ENCODE assay signal across 15 cellular contexts in genomic region chr20:39899881-39900280, GRCh38.
DNase-seq lines count a peak whose midpoint lies in the region; ATAC-seq and TF ChIP-seq lines count a peak whose summit lies in the region.
"Had no signal": no experiment of that assay in that cellular context is flagged by ENCODE, and none has a peak within 500 bp of the region (broad histone marks: within the 10 kb centered on the region; RNA-seq: fewer than 3 reads in every experiment).

No MANE protein-coding gene starts in this region.

- H3K4me1 Mint-ChIP-seq in GM23338 = peaks cover 34% of the 10 kb centered on the region
- H3K4me1 Mint-ChIP-seq in WTC11 = peaks cover 54% of the 10 kb centered on the region
- H3K4me1 Mint-ChIP-seq in stimulated activated naive B cell treated with anti-CD40 and anti-IgM and Interleukin-4, amounts not matched to agents 10 μg/mL and 1 μg/mL and 100 μg/mL, for 72 hours = no peaks in the 10 kb centered on the region

- peak; percentile 97 for ATAC-seq in GM23338
- peak; percentile 94 for ATAC-seq in WTC11
- no peak for ATAC-seq in SK-N-SH treated with all-trans-retinoic acid at 6 μM for 48 hours
- ATAC-seq in stimulated activated naive B cell treated with anti-CD40 and anti-IgM and Interleukin-4, amounts not matched to agents 10 μg/mL and 1 μg/mL and 100 μg/mL, for 72 hours (replicated peaks) = no peak
- ATAC-seq: A549 had no signal

- no peak overlapping the region for H3K4me3 ChIP-seq in GM23338
- H3K4me3 ChIP-seq: A549, HAP-1 had no signal

- no peaks in the 10 kb centered on the region; the same call in 2 of the 3 replicates for H3K9me3 Mint-ChIP-seq in GM23338
- peaks cover 12% of the 10 kb centered on the region for H3K9me3 Mint-ChIP-seq in WTC11
- H3K9me3 Mint-ChIP-seq in stimulated activated naive B cell treated with anti-CD40 and anti-IgM and Interleukin-4, amounts not matched to agents 10 μg/mL and 1 μg/mL and 100 μg/mL, for 72 hours = no peaks in the 10 kb centered on the region
- H3K9me3 Mint-ChIP-seq: CD4-positive, alpha-beta T cell had no signal

- no peaks in the 10 kb centered on the region for H4K20me1 ChIP-seq in GM23338 (replicated peaks; ENCODE audit: insufficient read depth)

- H3K79me2 ChIP-seq in GM23338 (replicated peaks; ENCODE audit: insufficient read depth) = no peaks in the 10 kb centered on the region

- H3K4me3 Mint-ChIP-seq in GM23338 = no peak overlapping the region; the same call in 2 of the 3 replicates
- H3K4me3 Mint-ChIP-seq in WTC11 = peak overlapping the region; percentile 6; the same call in 1 of the 2 replicates
- H3K4me3 Mint-ChIP-seq in stimulated activated naive B cell treated with anti-CD40 and anti-IgM and Interleukin-4, amounts not matched to agents 10 μg/mL and 1 μg/mL and 100 μg/mL, for 72 hours = no peak overlapping the region
- H3K4me3 Mint-ChIP-seq: CD4-positive, alpha-beta T cell had no signal

- peak overlapping the region; percentile 18; the same call in 1 of the 2 replicates for H3K4me2 ChIP-seq in GM23338
- H3K4me2 ChIP-seq: A549 had no signal

- H3K27me3 Mint-ChIP-seq in GM23338 (ENCODE audit: insufficient read depth, low read depth, poor library complexity) (peaks cover 2% of the 10 kb centered on the region), WTC11 (ENCODE audit: low read depth) (no peaks in the 10 kb centered on the region)
- peaks cover 4 to 11% of the 10 kb centered on the region in 2 donors for H3K27me3 Mint-ChIP-seq in stimulated activated naive B cell treated with anti-CD40 and anti-IgM and Interleukin-4, amounts not matched to agents 10 μg/mL and 1 μg/mL and 100 μg/mL, for 72 hours
- H3K27me3 Mint-ChIP-seq: CD4-positive, alpha-beta T cell had no signal

- H3F3A ChIP-seq in GM23338 (replicated peaks; ENCODE audit: low read depth) = no peaks in the 10 kb centered on the region

- H3K9me2 ChIP-seq in GM23338 (ENCODE audit: insufficient read depth) = peaks cover 16% of the 10 kb centered on the region

- DNase-seq in GM23338 (ENCODE audit: low spot score) (peak; percentile 54), WTC11 (ENCODE audit: low spot score) (no peak), iPS DF 4.7 (ENCODE audit: extremely low read depth, low spot score) (peak; percentile 33), iPS-NIHi7 (ENCODE audit: extremely low spot score) (peak; percentile 35), NCI-H146 treated with DMSO at 0.1 percent for 48 hours (lab: John Stamatoyannopoulos, UW; ENCODE audit: unreplicated experiment) (no peak)
- DNase-seq in stimulated activated naive B cell treated with anti-CD40 and anti-IgM and Interleukin-4, amounts not matched to agents 10 μg/mL and 1 μg/mL and 100 μg/mL, for 72 hours = no peak
- DNase-seq: AML-193; Caco-2; CD4-positive, alpha-beta T cell; GOT3 had no signal

- H2AFZ ChIP-seq in GM23338 = no peak overlapping the region

- no peaks in the 10 kb centered on the region for H3K27me3 ChIP-seq in GM23338 (ENCODE audit: insufficient read depth)

- CTCF ChIA-PET in WTC11 (lab: Charles Lee) = no interaction called here

- H3K27ac Mint-ChIP-seq in GM23338 (peak overlapping the region; percentile 49), WTC11 (peak overlapping the region; percentile 87)
- H3K27ac Mint-ChIP-seq in stimulated activated naive B cell treated with anti-CD40 and anti-IgM and Interleukin-4, amounts not matched to agents 10 μg/mL and 1 μg/mL and 100 μg/mL, for 72 hours = no peak overlapping the region
- H3K27ac Mint-ChIP-seq: CD4-positive, alpha-beta T cell had no signal

- H3K4me1 ChIP-seq in GM23338 (ENCODE audit: insufficient read depth) = peaks cover 37% of the 10 kb centered on the region
- H3K4me1 ChIP-seq: A549, Caco-2, HAP-1 had no signal

- POLR2A ChIA-PET in WTC11 (lab: Charles Lee) = no interaction called here

- peaks cover 8% of the 10 kb centered on the region; the same call in 2 of the 3 replicates for H3K36me3 Mint-ChIP-seq in GM23338 (ENCODE audit: low read depth)
- H3K36me3 Mint-ChIP-seq in WTC11 = peaks cover 6% of the 10 kb centered on the region
- no peaks in the 10 kb centered on the region for H3K36me3 Mint-ChIP-seq in stimulated activated naive B cell treated with anti-CD40 and anti-IgM and Interleukin-4, amounts not matched to agents 10 μg/mL and 1 μg/mL and 100 μg/mL, for 72 hours

- TF ChIP-seq CTCF in GM23338 (conservative IDR thresholded peaks at IDR 0.05; ENCODE audit: low read depth in 2 of 2) = 0 out of 4 replicates have a peak, but pooled peaks of 1 of the 2 experiments have one; percentile 1
- no peak for TF ChIP-seq CTCF in WTC11 (IDR thresholded peaks at IDR 0.05)

- no peaks in the 10 kb centered on the region for H3K36me3 ChIP-seq in GM23338 (ENCODE audit: insufficient read depth)
- H3K36me3 ChIP-seq: HAP-1 had no signal

- H3K27ac ChIP-seq in GM23338 (ENCODE audit: low read depth) = peak overlapping the region; percentile 69
- H3K27ac ChIP-seq: 22Rv1, A549, C4-2B had no signal

TF ChIP-seq in GM23338, 12 proteins besides CTCF, POLR2A, EP300 and RAD21 (continues in another document):
- TF ChIP-seq REST (IDR thresholded peaks at IDR 0.05; ENCODE audit: unreplicated experiment) = no peak

TF ChIP-seq in WTC11, 78 proteins besides CTCF, POLR2A, EP300 and RAD21:
- TF ChIP-seq GABPB1 (CRISPR knock-in tag; IDR thresholded peaks at IDR 0.05) (no peak), ETV6 (CRISPR knock-in tag; IDR thresholded peaks at IDR 0.05) (0 out of 2 replicates have a peak, but pooled peaks have one; percentile 49), ZBTB43 (CRISPR knock-in tag; IDR thresholded peaks at IDR 0.05) (no peak), MLX (CRISPR knock-in tag; IDR thresholded peaks at IDR 0.05) (no peak), ELF4 (CRISPR knock-in tag; IDR thresholded peaks at IDR 0.05; ENCODE audit: low read depth) (no peak), TEAD1 (CRISPR knock-in tag; IDR thresholded peaks at IDR 0.05) (peak; percentile 34; the same call in 1 of the 2 replicates), FOXK1 (CRISPR knock-in tag; IDR thresholded peaks at IDR 0.05) (peak; percentile 53; the same call in 1 of the 2 replicates)

TF ChIP-seq in SK-N-SH treated with all-trans-retinoic acid at 6 μM for 48 hours, 23 proteins besides CTCF, POLR2A, EP300 and RAD21:
- TF ChIP-seq CREB5 (CRISPR knock-in tag; IDR thresholded peaks at IDR 0.05; ENCODE audit: low read depth) (no peak), CSRNP3 (CRISPR knock-in tag; IDR thresholded peaks at IDR 0.05) (no peak), ESRRG (CRISPR knock-in tag; IDR thresholded peaks at IDR 0.05) (no peak), OSR1 (CRISPR knock-in tag; IDR thresholded peaks at IDR 0.05) (no peak), CSDC2 (CRISPR knock-in tag; IDR thresholded peaks at IDR 0.05) (no peak), BACH2 (CRISPR knock-in tag; IDR thresholded peaks at IDR 0.05; ENCODE audit: borderline replicate concordance) (no peak), TCF4 (CRISPR knock-in tag; IDR thresholded peaks at IDR 0.05; ENCODE audit: borderline replicate concordance) (no peak), GLIS3 (CRISPR knock-in tag; IDR thresholded peaks at IDR 0.05) (no peak), RARB (CRISPR knock-in tag; IDR thresholded peaks at IDR 0.05) (no peak), ZC3H10 (CRISPR knock-in tag; IDR thresholded peaks at IDR 0.05) (no peak), ZNF565 (CRISPR knock-in tag; conservative IDR thresholded peaks at IDR 0.05; ENCODE audit: low read depth) (no peak), ZNF8 (CRISPR knock-in tag; IDR thresholded peaks at IDR 0.05) (no peak), ZNF70 (CRISPR knock-in tag; IDR thresholded peaks at IDR 0.05) (no peak), ZFP3 (CRISPR knock-in tag; IDR thresholded peaks at IDR 0.05) (no peak), ZFP30 (CRISPR knock-in tag; IDR thresholded peaks at IDR 0.05) (no peak), SNAI2 (CRISPR knock-in tag; IDR thresholded peaks at IDR 0.05) (no peak)

Comparison
In these comparisons a context has a peak if more than half of its experiments do, and no peak if none do; other contexts are left out.
1. ATAC-seq: peak in GM23338 (single experiment) and WTC11 (single experiment); none in SK-N-SH treated with all-trans-retinoic acid at 6 μM for 48 hours (single experiment) and stimulated activated naive B cell treated with anti-CD40 and anti-IgM and Interleukin-4, amounts not matched to agents 10 μg/mL and 1 μg/mL and 100 μg/mL, for 72 hours (0 of 2).
2. DNase-seq: peak in GM23338 (single experiment), iPS DF 4.7 (single experiment) and iPS-NIHi7 (single experiment); none in WTC11 (single experiment), NCI-H146 treated with DMSO at 0.1 percent for 48 hours (single experiment) and stimulated activated naive B cell treated with anti-CD40 and anti-IgM and Interleukin-4, amounts not matched to agents 10 μg/mL and 1 μg/mL and 100 μg/mL, for 72 hours (single experiment).